2 cellular contexts compared by ENCODE assay signal in genomic region chr16:49767414-49767813, GRCh38.
TF ChIP-seq lines count a peak whose summit lies in the region.

No MANE protein-coding gene starts in this region.

TF ChIP-seq in K562, 482 proteins besides CTCF, POLR2A, EP300 and RAD21:
- TF ChIP-seq NR3C1 (CRISPR knock-in tag; IDR thresholded peaks at IDR 0.05) (no peak), ZFP36 (IDR thresholded peaks at IDR 0.05; ENCODE audit: low read depth, low read length, partially characterized antibody) (peak; percentile 48), RBM25 (IDR thresholded peaks at IDR 0.05; ENCODE audit: low read depth, low read length, severe bottlenecking) (peak; percentile 34)
TF ChIP-seq in K562: peak in this region for 2.

TF ChIP-seq in H1, 55 proteins besides CTCF, POLR2A, EP300 and RAD21:
- TF ChIP-seq MAFK (IDR thresholded peaks at IDR 0.05; ENCODE audit: low read depth, low read length) (no peak), KDM1A (IDR thresholded peaks at IDR 0.05; ENCODE audit: borderline replicate concordance, low read length) (peak; percentile 82; the same call in 1 of the 2 replicates)
